Comparison of ENCODE assay signal across 1 cellular context in the genomic region with DNA sequence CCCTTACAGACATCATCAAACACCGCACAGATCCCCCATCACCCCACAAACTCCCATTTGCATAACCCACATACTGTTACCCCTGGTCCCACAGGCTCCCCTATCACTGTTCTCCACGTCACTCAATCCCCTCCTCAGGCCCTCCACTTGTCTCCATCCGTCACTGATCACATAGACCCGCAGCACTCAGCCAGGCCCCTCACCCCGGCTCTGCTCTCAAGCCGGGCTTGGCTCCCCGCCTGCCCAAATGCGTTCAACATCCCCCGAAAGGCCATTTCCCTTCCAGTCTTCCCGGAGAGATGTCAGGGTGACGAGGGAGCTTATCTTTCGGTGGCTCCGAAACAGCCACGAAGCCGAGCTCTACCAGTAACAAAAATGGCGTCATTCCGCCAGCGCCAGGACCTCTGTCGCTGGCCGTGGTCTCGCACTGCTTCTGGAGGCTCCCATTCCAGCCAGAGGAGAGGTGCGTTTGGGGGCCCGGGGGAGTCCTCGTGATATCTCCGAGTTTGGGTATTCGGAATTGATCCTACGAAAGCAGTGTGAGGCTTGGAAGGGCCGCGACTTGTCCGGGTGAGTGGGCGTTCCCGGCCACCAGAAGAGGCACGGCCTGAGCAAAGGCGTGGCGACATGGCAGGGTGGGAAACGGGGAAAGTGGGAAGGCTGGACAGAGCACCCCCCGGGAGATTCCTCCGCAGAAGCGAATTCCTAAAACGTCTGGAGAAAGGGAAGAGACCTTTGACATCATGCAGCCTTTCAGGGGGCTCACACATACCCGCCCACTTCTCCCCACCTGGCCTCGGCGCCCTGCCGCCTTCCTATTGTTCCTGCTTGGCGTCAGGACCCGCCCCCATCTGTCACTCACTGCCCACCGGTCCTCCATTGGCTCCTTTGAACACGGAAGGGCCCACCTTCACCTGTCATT.
TF ChIP-seq lines count a peak whose summit lies in the region.

ZNF630 (minus strand) TSS at position 577 of the 922 bp plus-strand sequence. CDS start 4,754 bp downstream, outside the sequence.

TF ChIP-seq in A549, 52 proteins besides CTCF, POLR2A, EP300 and RAD21 (continued from another document):
- TF ChIP-seq KDM5A (IDR thresholded peaks at IDR 0.05) (no peak), MAZ (IDR thresholded peaks at IDR 0.05; ENCODE audit: borderline replicate concordance, low read depth, low read length) (no peak), PHF8 (IDR thresholded peaks at IDR 0.05; ENCODE audit: borderline replicate concordance, low read depth) (0 out of 2 replicates have a peak, but pooled peaks have one; percentile 32)
